17 cellular contexts compared by ENCODE assay signal in genomic region chr5:125257997-125258396, GRCh38.
DNase-seq lines count a peak whose midpoint lies in the region; ATAC-seq and TF ChIP-seq lines count a peak whose summit lies in the region.
"Had no signal": no experiment of that assay in that cellular context is flagged by ENCODE, and none has a peak within 500 bp of the region (broad histone marks: within the 10 kb centered on the region; RNA-seq: fewer than 3 reads in every experiment).

No MANE protein-coding gene starts in this region.

- peak overlapping the region; percentile 81 for H3K27ac ChIP-seq in psoas muscle
- H3K27ac ChIP-seq: PC-9 had no signal

- ATAC-seq in GM18868 (IDR thresholded peaks at IDR 0.05; ENCODE audit: unreplicated experiment) (peak; percentile 66), HG03432 (IDR thresholded peaks at IDR 0.05; ENCODE audit: unreplicated experiment) (peak; percentile 67), psoas muscle (no peak)
- ATAC-seq: CD8-positive, alpha-beta T cell; T-cell had no signal

- peaks cover 13% of the 10 kb centered on the region for H3K4me1 ChIP-seq in psoas muscle
- H3K4me1 ChIP-seq: BE2C had no signal

- in situ Hi-C loops in GM13977 (cut with MboI; ENCODE audit: low pct_unique_long_range_greater_than_20kb, low sequenced_read_pairs, unreplicated experiment) = no loop called here

- no peak for TF ChIP-seq CTCF in GM13977 (IDR thresholded peaks at IDR 0.05; ENCODE audit: extremely low read depth, insufficient read depth, missing control alignments)
- TF ChIP-seq CTCF in psoas muscle (IDR thresholded peaks at IDR 0.05) = no peak

- peaks cover 8% of the 10 kb centered on the region for H3K9me3 ChIP-seq in psoas muscle
- H3K9me3 ChIP-seq: BE2C had no signal

- no peaks in the 10 kb centered on the region for H3K36me3 ChIP-seq in psoas muscle (ENCODE audit: insufficient read depth in 1 of 2, low read depth in 1 of 2)
- H3K36me3 ChIP-seq: BE2C had no signal

- intact Hi-C loops in psoas muscle (cut with DNase I) = loop anchor here in 1 of 2 donors (10.0 kb wide), 1 partner anchor 213 kb away; no protein-coding TSS in a partner anchor

- H3K27me3 ChIP-seq in psoas muscle (ENCODE audit: insufficient read depth in 3 of 3, low read length in 2 of 3) = no peaks in the 10 kb centered on the region
- H3K27me3 ChIP-seq: BE2C had no signal

- DNase-seq in GM13977 (ENCODE audit: low spot score) (peak; percentile 4), psoas muscle (no peak), activated T-cell treated with anti-CD3 and anti-CD28 coated beads for 4 hours (no peak), CD1c-positive myeloid dendritic cell (ENCODE audit: extremely low spot score) (no peak)
- no peak for DNase-seq in stimulated activated CD4-positive, alpha-beta T cell treated with anti-CD3 and anti-CD28 coated beads, Interleukin-4, amount 100 ng/mL, for 1 hour
- DNase-seq: BE2C; CD8-positive, alpha-beta T cell; DMS 273 treated with DMSO at 0.1 percent for 48 hours; KG1; NCI-H1092; NCI-H226; NCI-H526; NK-92 treated with Interleukin-12 subunit alpha and Interleukin-12 subunit beta, amount 100 ng/mL, for 24 hours; PC-9; T-cell had no signal

- H3K4me3 ChIP-seq in psoas muscle = no peak overlapping the region
- H3K4me3 ChIP-seq: PC-9 had no signal

Comparison
In these comparisons a context has a peak if more than half of its experiments do, and no peak if none do; other contexts are left out.
1. ATAC-seq: peak in GM18868 (single experiment) and HG03432 (single experiment); none in psoas muscle (0 of 4).